15 cellular contexts compared by ENCODE assay signal in the genomic region with DNA sequence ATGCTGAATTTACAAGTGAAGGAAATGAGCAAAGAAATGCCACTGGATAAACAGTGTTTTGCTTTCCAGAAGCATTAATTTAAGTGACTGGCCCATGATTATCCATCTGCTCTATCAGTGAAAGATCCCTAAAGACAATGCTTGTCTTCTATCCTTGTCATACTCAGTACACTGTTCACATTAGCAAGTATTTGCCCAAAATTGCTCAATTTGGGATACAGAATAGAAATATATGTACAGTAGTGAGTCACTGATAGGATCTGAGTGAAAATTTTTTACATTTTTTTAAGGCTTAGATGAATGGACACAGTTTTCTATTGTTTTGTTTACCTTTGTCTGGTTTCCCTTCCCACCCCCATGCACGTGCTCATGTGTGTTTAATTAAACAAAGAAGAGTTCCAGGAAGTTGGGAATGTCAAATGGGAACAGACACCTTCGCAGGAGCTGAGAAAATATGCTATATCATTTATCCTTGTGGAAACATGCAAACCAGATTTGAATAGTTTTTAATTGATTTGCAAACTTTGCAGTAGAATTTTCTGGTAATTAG.
"Had no signal": no experiment of that assay in that cellular context is flagged by ENCODE, and none has a peak within 500 bp of the region (broad histone marks: within the 10 kb centered on the region; RNA-seq: fewer than 3 reads in every experiment).

No MANE protein-coding gene starts in this region.

- H3K4me1 ChIP-seq: ascending aorta, upper lobe of right lung had no signal

- H3K36me3 Mint-ChIP-seq: naive thymus-derived CD8-positive, alpha-beta T cell; stimulated activated effector memory CD8-positive, alpha-beta T cell treated with anti-CD3 and anti-CD28 coated beads, Interleukin-12 subunit alpha, Interleukin-12 subunit beta, amount 100 ng/mL, for 72 hours had no signal

- H3K27ac ChIP-seq: ascending aorta, thoracic aorta, upper lobe of right lung had no signal

- H3K36me3 ChIP-seq: ascending aorta, thoracic aorta, upper lobe of right lung had no signal

- H3K27me3 Mint-ChIP-seq: activated T-helper 17 cell treated with anti-CD3 and anti-CD28 coated beads, Interleukin-2, amount 50 U/mL, for 72 hours; dendritic cell treated with granulocyte-macrophage colony-stimulating factor and Interleukin-4, amounts not matched to agents 40 ng/mL and 50 ng/mL, for 4 days; naive thymus-derived CD8-positive, alpha-beta T cell had no signal

- H3K27ac Mint-ChIP-seq: activated T-helper 17 cell treated with anti-CD3 and anti-CD28 coated beads, Interleukin-2, amount 50 U/mL, for 72 hours; dendritic cell treated with granulocyte-macrophage colony-stimulating factor and Interleukin-4, amounts not matched to agents 40 ng/mL and 50 ng/mL, for 4 days; naive thymus-derived CD8-positive, alpha-beta T cell; stimulated activated effector memory CD8-positive, alpha-beta T cell treated with anti-CD3 and anti-CD28 coated beads, Interleukin-12 subunit alpha, Interleukin-12 subunit beta, amount 100 ng/mL, for 72 hours had no signal

- H3K4me1 Mint-ChIP-seq: activated T-helper 17 cell treated with anti-CD3 and anti-CD28 coated beads, Interleukin-2, amount 50 U/mL, for 72 hours; naive thymus-derived CD8-positive, alpha-beta T cell; stimulated activated effector memory CD8-positive, alpha-beta T cell treated with anti-CD3 and anti-CD28 coated beads, Interleukin-12 subunit alpha, Interleukin-12 subunit beta, amount 100 ng/mL, for 72 hours had no signal

- ATAC-seq: activated T-helper 17 cell treated with anti-CD3 and anti-CD28 coated beads, Interleukin-2, amount 50 U/mL, for 72 hours; esophagus mucosa; left ventricle myocardium superior; naive thymus-derived CD8-positive, alpha-beta T cell; stimulated activated effector memory CD8-positive, alpha-beta T cell treated with anti-CD3 and anti-CD28 coated beads, Interleukin-12 subunit alpha, Interleukin-12 subunit beta, amount 100 ng/mL, for 72 hours; upper lobe of right lung had no signal

- H3K4me3 ChIP-seq: ascending aorta, thoracic aorta, upper lobe of right lung had no signal

- H3K9me3 ChIP-seq: ascending aorta, thoracic aorta, upper lobe of right lung had no signal

- H3K9me3 Mint-ChIP-seq: activated T-helper 17 cell treated with anti-CD3 and anti-CD28 coated beads, Interleukin-2, amount 50 U/mL, for 72 hours; dendritic cell treated with granulocyte-macrophage colony-stimulating factor and Interleukin-4, amounts not matched to agents 40 ng/mL and 50 ng/mL, for 4 days; naive thymus-derived CD8-positive, alpha-beta T cell; stimulated activated effector memory CD8-positive, alpha-beta T cell treated with anti-CD3 and anti-CD28 coated beads, Interleukin-12 subunit alpha, Interleukin-12 subunit beta, amount 100 ng/mL, for 72 hours had no signal

- FAIRE-seq: bronchial epithelial cell, endometrium had no signal

- H3K27me3 ChIP-seq: ascending aorta, upper lobe of right lung had no signal

- DNase-seq: activated naive CD4-positive, alpha-beta T cell treated with Interleukin-2 at 50 U/mL for 16 hours; hippocampal formation; left ventricle myocardium superior; mesenchymal stem cell; naive thymus-derived CD8-positive, alpha-beta T cell; T-helper 9 cell; upper lobe of right lung had no signal

- H3K4me3 Mint-ChIP-seq: activated T-helper 17 cell treated with anti-CD3 and anti-CD28 coated beads, Interleukin-2, amount 50 U/mL, for 72 hours; dendritic cell treated with granulocyte-macrophage colony-stimulating factor and Interleukin-4, amounts not matched to agents 40 ng/mL and 50 ng/mL, for 4 days; naive thymus-derived CD8-positive, alpha-beta T cell; stimulated activated effector memory CD8-positive, alpha-beta T cell treated with anti-CD3 and anti-CD28 coated beads, Interleukin-12 subunit alpha, Interleukin-12 subunit beta, amount 100 ng/mL, for 72 hours had no signal
